ENCODE assay signal across 13 cellular contexts in genomic region chr6:127300411-127300810, GRCh38. TPM values are rescaled to one million over a fixed set of nuclear protein-coding genes. Genes with fewer than 3 reads are reported as not detected.
DNase-seq lines count a peak whose midpoint lies in the region; ATAC-seq and TF ChIP-seq lines count a peak whose summit lies in the region.
"Had no signal": no experiment of that assay in that cellular context is flagged by ENCODE, and none has a peak within 500 bp of the region (broad histone marks: within the 10 kb centered on the region; RNA-seq: fewer than 3 reads in every experiment).

No MANE protein-coding gene starts in this region.

- no peak for TF ChIP-seq POLR2A in testis (IDR thresholded peaks at IDR 0.05)

- H4K20me1 ChIP-seq in hepatocyte (ENCODE audit: insufficient read depth, poor library complexity, severe bottlenecking) = no peaks in the 10 kb centered on the region

- peaks cover 17% of the 10 kb centered on the region for H3K4me1 Mint-ChIP-seq in activated naive CD8-positive, alpha-beta T cell treated with anti-CD3 and anti-CD28 coated beads, Interleukin-2, amount 50 U/mL, for 24 hours

- TF ChIP-seq CTCF in hepatocyte (IDR thresholded peaks at IDR 0.05; ENCODE audit: poor library complexity) = no peak
- no peak for TF ChIP-seq CTCF in testis (IDR thresholded peaks at IDR 0.05)

- intact Hi-C loops in left ventricle myocardium superior (cut with micrococcal nuclease) = no loop called here
- intact Hi-C loops in Right ventricle myocardium inferior (cut with DNase I) = loop anchor here (10.0 kb wide), 1 partner anchor 234 kb away; no protein-coding TSS in a partner anchor
- intact Hi-C loops in aorta (cut with DNase I) = loop anchor here (5.0 kb wide), 2 partner anchors 33 to 237 kb away; partner anchors contain the start of gene RNF146 (in 1 of the 2)
- intact Hi-C loops in testis (cut with DNase I; ENCODE audit: low total_unique reads) = no loop called here

- H2AFZ ChIP-seq in hepatocyte = no peak overlapping the region

- H3K27ac Mint-ChIP-seq in activated naive CD8-positive, alpha-beta T cell treated with anti-CD3 and anti-CD28 coated beads, Interleukin-2, amount 50 U/mL, for 24 hours = peak overlapping the region; percentile 8
- H3K27ac Mint-ChIP-seq: stimulated activated memory B cell treated with anti-CD40 and anti-IgM and Interleukin-4, amounts not matched to agents 10 μg/mL and 1 μg/mL and 100 μg/mL, for 72 hours; T-helper 1 cell treated with Interleukin-12 subunit alpha and Interleukin-12 subunit beta and Interleukin-4 antibody, amounts not matched to agents 30 μg/mL and 1 μg/mL, for 36 hours had no signal

- H3K27ac ChIP-seq in hepatocyte = peak overlapping the region; percentile 11
- H3K27ac ChIP-seq in aorta (ENCODE audit: low read depth in 1 of 2, low read length in 2 of 2) = no peak overlapping the region
- no peak overlapping the region for H3K27ac ChIP-seq in testis
- H3K27ac ChIP-seq: lower lobe of right lung had no signal

- H3K9me3 Mint-ChIP-seq in activated naive CD8-positive, alpha-beta T cell treated with anti-CD3 and anti-CD28 coated beads, Interleukin-2, amount 50 U/mL, for 24 hours = no peaks in the 10 kb centered on the region
- H3K9me3 Mint-ChIP-seq: effector memory CD8-positive, alpha-beta T cell; stimulated activated memory B cell treated with anti-CD40 and anti-IgM and Interleukin-4, amounts not matched to agents 10 μg/mL and 1 μg/mL and 100 μg/mL, for 72 hours; T-helper 1 cell treated with Interleukin-12 subunit alpha and Interleukin-12 subunit beta and Interleukin-4 antibody, amounts not matched to agents 30 μg/mL and 1 μg/mL, for 36 hours had no signal

- H3K36me3 Mint-ChIP-seq in activated naive CD8-positive, alpha-beta T cell treated with anti-CD3 and anti-CD28 coated beads, Interleukin-2, amount 50 U/mL, for 24 hours (ENCODE audit: low read depth) = peaks cover 22% of the 10 kb centered on the region

- no peak overlapping the region for H3K4me3 Mint-ChIP-seq in activated naive CD8-positive, alpha-beta T cell treated with anti-CD3 and anti-CD28 coated beads, Interleukin-2, amount 50 U/mL, for 24 hours
- H3K4me3 Mint-ChIP-seq: effector memory CD8-positive, alpha-beta T cell; stimulated activated memory B cell treated with anti-CD40 and anti-IgM and Interleukin-4, amounts not matched to agents 10 μg/mL and 1 μg/mL and 100 μg/mL, for 72 hours; T-helper 1 cell treated with Interleukin-12 subunit alpha and Interleukin-12 subunit beta and Interleukin-4 antibody, amounts not matched to agents 30 μg/mL and 1 μg/mL, for 36 hours had no signal

- H3K4me1 ChIP-seq in hepatocyte (ENCODE audit: insufficient read depth) = peaks cover 11% of the 10 kb centered on the region
- H3K4me1 ChIP-seq in aorta (ENCODE audit: control insufficient read depth in 1 of 2, insufficient read depth in 2 of 2, low read length in 2 of 2) = no peaks in the 10 kb centered on the region
- H3K4me1 ChIP-seq in testis = peaks cover 6% of the 10 kb centered on the region

- no peaks in the 10 kb centered on the region for H3K9me2 ChIP-seq in hepatocyte (replicated peaks; ENCODE audit: insufficient read depth)

- H3K79me2 ChIP-seq in hepatocyte = peaks cover 18% of the 10 kb centered on the region

- ATAC-seq in left ventricle myocardium superior (peak; percentile 31), Right ventricle myocardium inferior (no peak), aorta (ENCODE audit: low FRiP score) (peak; percentile 41), GM19351 (IDR thresholded peaks at IDR 0.05; ENCODE audit: unreplicated experiment) (no peak)
- ATAC-seq in activated naive CD8-positive, alpha-beta T cell treated with anti-CD3 and anti-CD28 coated beads, Interleukin-2, amount 50 U/mL, for 24 hours = no peak
- ATAC-seq: effector memory CD8-positive, alpha-beta T cell; stimulated activated memory B cell treated with anti-CD40 and anti-IgM and Interleukin-4, amounts not matched to agents 10 μg/mL and 1 μg/mL and 100 μg/mL, for 72 hours had no signal

- H3K9me3 ChIP-seq in hepatocyte (ENCODE audit: low read depth) = no peaks in the 10 kb centered on the region
- no peaks in the 10 kb centered on the region for H3K9me3 ChIP-seq in aorta (ENCODE audit: control insufficient read depth, low read length)
- no peaks in the 10 kb centered on the region for H3K9me3 ChIP-seq in testis
- H3K9me3 ChIP-seq: lower lobe of right lung had no signal

- no peaks in the 10 kb centered on the region for H3K27me3 ChIP-seq in hepatocyte
- H3K27me3 ChIP-seq in aorta (ENCODE audit: control insufficient read depth in 1 of 2, insufficient read depth in 2 of 2, low read length in 1 of 2) = no peaks in the 10 kb centered on the region
- no peaks in the 10 kb centered on the region for H3K27me3 ChIP-seq in testis

- no peaks in the 10 kb centered on the region for H3K27me3 Mint-ChIP-seq in activated naive CD8-positive, alpha-beta T cell treated with anti-CD3 and anti-CD28 coated beads, Interleukin-2, amount 50 U/mL, for 24 hours
- H3K27me3 Mint-ChIP-seq: effector memory CD8-positive, alpha-beta T cell; stimulated activated memory B cell treated with anti-CD40 and anti-IgM and Interleukin-4, amounts not matched to agents 10 μg/mL and 1 μg/mL and 100 μg/mL, for 72 hours had no signal

- no peak overlapping the region for H3K4me2 ChIP-seq in hepatocyte

- no peak overlapping the region for H3K4me3 ChIP-seq in hepatocyte
- H3K4me3 ChIP-seq in aorta (ENCODE audit: low read length in 2 of 2) = no peak overlapping the region
- no peak overlapping the region for H3K4me3 ChIP-seq in testis
- H3K4me3 ChIP-seq: lower lobe of right lung had no signal

- DNase-seq in left ventricle myocardium superior (no peak), Right ventricle myocardium inferior (ENCODE audit: missing footprints) (no peak), hepatocyte (ENCODE audit: low spot score) (peak; percentile 22), aorta (no peak), NCI-H1436 (lab: John Stamatoyannopoulos, UW) (no peak), testis (no peak)
- no peak for DNase-seq in activated naive CD8-positive, alpha-beta T cell treated with anti-CD3 and anti-CD28 coated beads, Interleukin-2, amount 50 U/mL, for 24 hours
- DNase-seq: C1 segment of cervical spinal cord; effector memory CD8-positive, alpha-beta T cell; lower lobe of right lung had no signal

- H3K36me3 ChIP-seq in hepatocyte (replicated peaks; ENCODE audit: insufficient read depth, low read depth) (no peaks in the 10 kb centered on the region), aorta (ENCODE audit: control insufficient read depth in 1 of 2, insufficient read depth in 2 of 2, low read length in 1 of 2) (no peaks in the 10 kb centered on the region), testis (ENCODE audit: low read depth, missing control alignments) (no peaks in the 10 kb centered on the region)

RNA-seq across cellular contexts. Expression of gene RNF146, which starts 33.7 kb away (rescaled TPM):
- total RNA-seq in left ventricle myocardium superior (46.3 TPM), Right ventricle myocardium inferior (41.0 TPM), hepatocyte (48.2 and 48.9 TPM in 2 replicates), aorta (10 to 100 TPM; 63.9 to 65.2 TPM), testis (10 to 100 TPM; 52.7 to 66.3 TPM)
- polyA plus RNA-seq in hepatocyte (28.8 and 33.3 TPM in 2 replicates), aorta (10 to 100 TPM; 60.3 to 60.7 TPM), testis (ENCODE audit: insufficient read depth, low read depth, low replicate concordance) (55.8 TPM)

RNA-seq across cellular contexts. Expression of gene ECHDC1, which starts 43.0 kb away (rescaled TPM):
- total RNA-seq in left ventricle myocardium superior (43.4 TPM), Right ventricle myocardium inferior (42.7 TPM), hepatocyte (90.5 and 96.1 TPM in 2 replicates), aorta (10 to 100 TPM; 28.2 to 44.0 TPM), testis (10 to 100 TPM; 34.9 to 37.6 TPM)
- polyA plus RNA-seq in hepatocyte (60.7 and 61.4 TPM in 2 replicates), aorta (10 to 100 TPM; 32.8 to 49.0 TPM), testis (ENCODE audit: insufficient read depth, low read depth, low replicate concordance) (30.9 TPM)

Comparison
In these comparisons a context has a peak if more than half of its experiments do, and no peak if none do; other contexts are left out.
1. ATAC-seq: peak in left ventricle myocardium superior (single experiment) and aorta (single experiment); none in Right ventricle myocardium inferior (single experiment), activated naive CD8-positive, alpha-beta T cell treated with anti-CD3 and anti-CD28 coated beads, Interleukin-2, amount 50 U/mL, for 24 hours (single experiment) and GM19351 (single experiment).
2. intact Hi-C loops: an anchor here in Right ventricle myocardium inferior (10.0 kb wide) and aorta (5.0 kb wide); none called in left ventricle myocardium superior and testis.